ENCODE assay signal across 8 cellular contexts in the genomic region with DNA sequence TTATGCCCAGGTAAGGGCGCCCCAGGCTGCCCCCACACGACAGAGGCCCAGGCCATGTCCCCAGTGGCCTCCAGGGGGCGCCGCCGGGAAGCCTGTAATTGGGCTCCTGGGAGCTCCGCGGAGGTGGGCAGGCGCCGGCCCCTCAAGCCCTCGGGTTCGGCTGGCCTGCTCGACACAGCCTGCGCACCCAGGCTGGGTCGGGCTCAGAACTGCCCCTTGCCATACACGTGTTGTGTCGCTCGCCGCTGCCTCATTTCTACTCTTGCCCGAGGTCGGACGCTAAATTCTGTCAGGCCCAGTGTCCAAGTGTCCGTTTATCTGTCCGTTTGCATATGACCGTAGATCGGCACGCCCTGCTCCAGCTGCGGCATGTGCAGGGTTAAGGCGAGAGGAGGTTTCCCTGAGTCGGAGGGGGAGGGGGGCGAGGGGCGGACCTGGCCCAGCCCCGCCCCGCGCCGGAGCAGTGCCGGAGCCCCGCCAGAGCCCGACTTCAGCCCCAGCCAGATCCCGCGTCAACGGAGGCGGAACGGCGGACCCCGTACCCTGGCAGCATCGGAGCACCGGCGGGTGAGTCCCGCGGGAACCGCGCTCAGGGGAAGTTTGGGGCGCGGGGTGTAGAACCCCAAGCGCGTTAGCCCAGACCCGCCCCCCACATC. TPM values are rescaled to one million over a fixed set of nuclear protein-coding genes. Genes with fewer than 3 reads are reported as not detected.
DNase-seq lines count a peak whose midpoint lies in the region; ATAC-seq, FAIRE-seq and TF ChIP-seq lines count a peak whose summit lies in the region.

Gene KLHDC8B (plus strand): TSS at position 480 of the 656 bp plus-strand sequence. CDS start 1,172 bp downstream, outside the sequence.

- peak; percentile 89 for ATAC-seq in SK-N-SH treated with all-trans-retinoic acid at 6 μM for 48 hours
- ATAC-seq in activated naive CD4-positive, alpha-beta T cell treated with anti-CD3 and anti-CD28 coated beads, Interleukin-2, amount 50 U/mL, for 72 hours, result peak; percentile 84 to 87

- H3K27ac ChIP-seq in substantia nigra (ENCODE audit: low read depth, low read length, poor library complexity, severe bottlenecking), result peak within 1 kb of the TSS; percentile 58

- peaks cover 0 to 7% of the 10 kb centered on the region in 2 donors for H3K36me3 Mint-ChIP-seq in activated naive CD4-positive, alpha-beta T cell treated with anti-CD3 and anti-CD28 coated beads, Interleukin-2, amount 50 U/mL, for 72 hours

- peak within 1 kb of the TSS; percentile 70 to 90 for H3K27ac Mint-ChIP-seq in activated naive CD4-positive, alpha-beta T cell treated with anti-CD3 and anti-CD28 coated beads, Interleukin-2, amount 50 U/mL, for 72 hours

- H3K9me3 Mint-ChIP-seq in activated naive CD4-positive, alpha-beta T cell treated with anti-CD3 and anti-CD28 coated beads, Interleukin-2, amount 50 U/mL, for 72 hours, result no peaks in the 10 kb centered on the region

- in situ Hi-C loops in KBM-7 (cut with MboI; ENCODE audit: low pct_unique_long_range_greater_than_20kb, low sequenced_read_pairs), result no loop called here

- peak; percentile 98 for DNase-seq in 8988T
- DNase-seq in GM18507 (ENCODE audit: extremely low spot score, insufficient read length, low read depth), result peak; percentile 72
- peak; percentile 90 for DNase-seq in KBM-7
- DNase-seq in activated naive CD4-positive, alpha-beta T cell treated with anti-CD3 and anti-CD28 coated beads, Interleukin-2, amount 50 U/mL, for 72 hours (ENCODE audit: low spot score in 2 of 2), result peak; percentile 81 to 96
- peak; percentile 33 for DNase-seq in glomerular endothelial cell (ENCODE audit: extremely low read depth, low read depth, low spot score)
- DNase-seq in occipital lobe (lab: John Stamatoyannopoulos, UW), result peak; percentile 39
- peak in 42 of 49 donors; percentile 6 to 88 (median 61) for DNase-seq in substantia nigra (lab: John Stamatoyannopoulos, UW)

- peak; percentile 59 for FAIRE-seq in GM18507 (lab: Jason Lieb, UNC)

TF ChIP-seq in SK-N-SH treated with all-trans-retinoic acid at 6 μM for 48 hours, 23 proteins besides CTCF, POLR2A, EP300 and RAD21:
- TF ChIP-seq BACH2 (CRISPR knock-in tag; IDR thresholded peaks at IDR 0.05; ENCODE audit: borderline replicate concordance) (no peak), TSHZ2 (CRISPR knock-in tag; IDR thresholded peaks at IDR 0.05) (peak; percentile 31; the same call in 1 of the 2 replicates)

RNA-seq across cellular contexts. Expression of gene KLHDC8B, which starts in this region (rescaled TPM):
- 1 to 10 TPM; 3.1 to 4.9 TPM for total RNA-seq in activated naive CD4-positive, alpha-beta T cell treated with anti-CD3 and anti-CD28 coated beads, Interleukin-2, amount 50 U/mL, for 72 hours
- total RNA-seq in glomerular endothelial cell (98.4 and 110 TPM in 2 replicates), occipital lobe (11.7 TPM)

Comparison
In these comparisons a context has a peak if more than half of its experiments do, and no peak if none do; other contexts are left out.
1. Peak in every context shown above with its lines: DNase-seq, ATAC-seq and H3K27ac ChIP-seq.
2. DNase-seq: peak in every context shown above with its lines; median percentile 98 in 8988T; 90 in KBM-7; 88 in activated naive CD4-positive, alpha-beta T cell treated with anti-CD3 and anti-CD28 coated beads, Interleukin-2, amount 50 U/mL, for 72 hours; 72 in GM18507; 61 in substantia nigra; 39 in occipital lobe; 33 in glomerular endothelial cell.